ENCODE assay signal across 1 cellular context in genomic region chr4:88613417-88613875, GRCh38.
TF ChIP-seq lines count a peak whose summit lies in the region.

No MANE protein-coding gene starts in this region.

TF ChIP-seq in IMR-90, 13 proteins besides CTCF, POLR2A, EP300 and RAD21 (continued from another document):
- no peak for TF ChIP-seq ELK1 (IDR thresholded peaks at IDR 0.05; ENCODE audit: borderline replicate concordance, low read depth, low read length)
- TF ChIP-seq SMC3 (IDR thresholded peaks at IDR 0.05; ENCODE audit: low read depth, low read length), result no peak
- TF ChIP-seq BHLHE40 (IDR thresholded peaks at IDR 0.05; ENCODE audit: low read depth, low read length), result no peak
- no peak for TF ChIP-seq RCOR1 (IDR thresholded peaks at IDR 0.05; ENCODE audit: insufficient replicate concordance, low read length)
